ENCODE assay signal across 2 cellular contexts in the genomic region with DNA sequence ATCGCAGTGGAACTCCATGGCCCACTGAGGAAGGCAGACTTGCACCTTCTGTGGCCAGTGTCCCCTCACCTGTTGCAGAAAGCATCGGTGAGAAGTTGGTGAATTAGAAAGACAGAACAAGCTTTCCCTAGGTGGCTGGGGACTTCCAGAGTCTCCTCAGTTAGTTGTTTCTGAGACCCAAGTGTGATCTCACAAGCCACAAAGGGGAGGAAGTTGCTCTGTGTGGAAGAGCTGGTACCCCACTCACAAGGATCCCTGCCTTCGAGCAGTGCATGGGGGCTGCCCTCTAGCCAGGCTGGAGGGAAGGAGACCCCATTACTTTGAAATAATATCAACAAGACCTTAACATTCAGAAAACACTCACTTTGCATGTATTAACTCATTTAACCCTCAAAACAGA.
TF ChIP-seq lines count a peak whose summit lies in the region.

No MANE protein-coding gene starts in this region.

TF ChIP-seq in HEK293, 187 proteins besides CTCF, POLR2A, EP300 and RAD21:
- TF ChIP-seq ZNF2 (tag by site-specific recombination; IDR thresholded peaks at IDR 0.05), result no peak
- TF ChIP-seq SCRT2 (tag by site-specific recombination; IDR thresholded peaks at IDR 0.05), result peak; percentile 65; the same call in 1 of the 2 replicates

TF ChIP-seq in GM12878, 131 proteins besides CTCF, POLR2A, EP300 and RAD21:
- TF ChIP-seq LARP7 (IDR thresholded peaks at IDR 0.05), result 0 out of 2 replicates have a peak, but pooled peaks have one; percentile 31
- TF ChIP-seq RELB (IDR thresholded peaks at IDR 0.05; ENCODE audit: low read depth), result peak; percentile 65; the same call in 1 of the 2 replicates
- peak; percentile 22 for TF ChIP-seq MEF2B (IDR thresholded peaks at IDR 0.05; ENCODE audit: partially characterized antibody, poor library complexity, severe bottlenecking)
- TF ChIP-seq DPF2 (IDR thresholded peaks at IDR 0.05), result peak; percentile 59
- no peak for TF ChIP-seq RAD51 (IDR thresholded peaks at IDR 0.05)
- TF ChIP-seq HSF1 (IDR thresholded peaks at IDR 0.05; ENCODE audit: low read depth, low read length), result no peak
- peak; percentile 72 for TF ChIP-seq IKZF1 (conservative IDR thresholded peaks at IDR 0.05)
- no peak for TF ChIP-seq NR2C2 (IDR thresholded peaks at IDR 0.05; ENCODE audit: borderline replicate concordance, control insufficient read depth, insufficient read length, low read depth)
- TF ChIP-seq ZNF687 (IDR thresholded peaks at IDR 0.05), result 0 out of 2 replicates have a peak, but pooled peaks have one; percentile 28
- TF ChIP-seq NR2F1 (conservative IDR thresholded peaks at IDR 0.05), result no peak
- TF ChIP-seq GATAD2B (conservative IDR thresholded peaks at IDR 0.05; ENCODE audit: low read depth), result peak; percentile 50; the same call in 1 of the 2 replicates
- TF ChIP-seq IKZF2 (IDR thresholded peaks at IDR 0.05), result peak; percentile 55 to 60; a peak in 2 of 4 replicates
- TF ChIP-seq MTA2 (IDR thresholded peaks at IDR 0.05; ENCODE audit: low read depth), result peak; percentile 40; the same call in 1 of the 2 replicates
- TF ChIP-seq RUNX3 (IDR thresholded peaks at IDR 0.05; ENCODE audit: low read length), result peak; percentile 66; the same call in 1 of the 2 replicates
- peak; percentile 58; the same call in 1 of the 2 replicates for TF ChIP-seq SPI1 (IDR thresholded peaks at IDR 0.05; ENCODE audit: borderline replicate concordance, insufficient read depth, low read depth, low read length)
- TF ChIP-seq E4F1 (IDR thresholded peaks at IDR 0.05; ENCODE audit: borderline replicate concordance, partially characterized antibody), result no peak
